ENCODE assay signal across 4 cellular contexts in genomic region chr15:32243727-32244126, GRCh38.
DNase-seq lines count a peak whose midpoint lies in the region; ATAC-seq, FAIRE-seq and TF ChIP-seq lines count a peak whose summit lies in the region.
"Not testable (repeated sequence)": the region's sequence is repeated elsewhere in the genome, so short reads cannot be mapped to it uniquely, and the experiment has no call there.

No MANE protein-coding gene starts in this region.

- WGBS in K562 (ENCODE audit: insufficient coverage, low coverage, missing lambda C conversion rate), result no CpG with 5 or more reads among the region's 10 CpGs

- H3K4me1 ChIP-seq in GM23338 (ENCODE audit: insufficient read depth); RWPE2 (ENCODE audit: insufficient read depth, poor library complexity, severe bottlenecking); K562 (replicated peaks in 1 of 2; ENCODE audit: control insufficient read depth in 2 of 2, insufficient read depth in 2 of 2, low read length in 2 of 2): not testable (repeated sequence)

- H3K9ac ChIP-seq in K562 (ENCODE audit: insufficient read depth in 1 of 2, low read depth in 2 of 2, low read length in 2 of 2), result not testable (repeated sequence)

- not testable (repeated sequence) for H3K4me2 ChIP-seq in GM23338; K562 (ENCODE audit: insufficient read depth, low read length)

- not testable (repeated sequence) for TF ChIP-seq CTCF in GM23338 (conservative IDR thresholded peaks at IDR 0.05; ENCODE audit: low read depth in 2 of 2); RWPE2 (IDR thresholded peaks at IDR 0.05; ENCODE audit: poor library complexity, severe bottlenecking); WTC11 (IDR thresholded peaks at IDR 0.05); K562 (IDR thresholded peaks at IDR 0.05 in 2 of 3, conservative IDR thresholded peaks at IDR 0.05 in 1 of 3; ENCODE audit: insufficient read depth in 2 of 3, low read depth in 1 of 3, low read length in 3 of 3)

- H3K9me2 ChIP-seq in GM23338 (ENCODE audit: insufficient read depth), result not testable (repeated sequence)

- not testable (repeated sequence) for H3K4me3 Mint-ChIP-seq in GM23338, WTC11

- TF ChIP-seq EP300 in K562 (IDR thresholded peaks at IDR 0.05; ENCODE audit: low read length), result not testable (repeated sequence)

- not testable (repeated sequence) for H4K20me1 ChIP-seq in GM23338 (replicated peaks; ENCODE audit: insufficient read depth); K562 (replicated peaks; ENCODE audit: control insufficient read depth, insufficient read depth, low read length)

- not testable (repeated sequence) for H3K27ac Mint-ChIP-seq in GM23338, WTC11

- CTCF ChIA-PET in WTC11 (lab: Charles Lee); K562 (lab: Yijun Ruan, JAX; ENCODE audit: low intra/inter-chr PET ratio): not testable (repeated sequence)

- ATAC-seq in GM23338 (peak; percentile 59), RWPE2 (ENCODE audit: low read depth) (peak; percentile 11; the same call in 1 of the 3 replicates), WTC11 (peak; percentile 52)
- not testable (repeated sequence) for ATAC-seq in K562

- DNase-seq in GM23338 (ENCODE audit: low spot score); RWPE2 (ENCODE audit: low spot score); WTC11 (ENCODE audit: low spot score); K562 (ENCODE audit: extremely low read depth in 1 of 4, low spot score in 3 of 4): not testable (repeated sequence)

- intact Hi-C loops in K562 (cut with micrococcal nuclease), result not testable (repeated sequence)

- H3K9me1 ChIP-seq in K562 (ENCODE audit: control insufficient read depth, insufficient read depth, low read length), result not testable (repeated sequence)

- H3K36me3 ChIP-seq in GM23338 (ENCODE audit: insufficient read depth); RWPE2 (ENCODE audit: low read depth); K562 (ENCODE audit: control insufficient read depth, insufficient read depth, low read length): not testable (repeated sequence)

- not testable (repeated sequence) for H3K9me3 ChIP-seq in RWPE2 (ENCODE audit: severe bottlenecking); K562 (replicated peaks; ENCODE audit: control insufficient read depth, insufficient read depth, low read depth, low read length)

- POLR2A ChIA-PET in WTC11 (lab: Charles Lee); K562 (lab: Yijun Ruan, JAX): not testable (repeated sequence)

- peak; percentile 26 for FAIRE-seq in K562 (lab: Jason Lieb, UNC)

- in situ Hi-C loops in K562 (cut with MboI), result not testable (repeated sequence)

- H3K36me3 Mint-ChIP-seq in GM23338 (ENCODE audit: low read depth); WTC11: not testable (repeated sequence)

- not testable (repeated sequence) for BruUV-seq in K562 (replicated peaks; lab: Mats Ljungman, UMichigan)

- H3K27me3 Mint-ChIP-seq in GM23338 (ENCODE audit: insufficient read depth, low read depth, poor library complexity); WTC11 (ENCODE audit: low read depth): not testable (repeated sequence)

- not testable (repeated sequence) for H3K79me2 ChIP-seq in GM23338 (replicated peaks; ENCODE audit: insufficient read depth); K562 (ENCODE audit: control insufficient read depth, insufficient read depth, low read length)

- H3K9me3 Mint-ChIP-seq in GM23338, WTC11: not testable (repeated sequence)

- TF ChIP-seq RAD21 in K562 (CRISPR knock-in tag; conservative IDR thresholded peaks at IDR 0.05 in 1 of 2, IDR thresholded peaks at IDR 0.05 in 1 of 2), result not testable (repeated sequence)

- not testable (repeated sequence) for H3K4me3 ChIP-seq in GM23338; RWPE2 (ENCODE audit: severe bottlenecking); K562

- H3F3A ChIP-seq in GM23338 (replicated peaks; ENCODE audit: low read depth), result not testable (repeated sequence)

- not testable (repeated sequence) for H3K27me3 ChIP-seq in GM23338 (ENCODE audit: insufficient read depth); RWPE2 (ENCODE audit: insufficient read depth, poor library complexity, severe bottlenecking); K562 (ENCODE audit: control insufficient read depth in 2 of 2, insufficient read depth in 2 of 2, low read length in 2 of 2)

- TF ChIP-seq POLR2A in K562 (conservative IDR thresholded peaks at IDR 0.05), result not testable (repeated sequence)

- H3K27ac ChIP-seq in GM23338 (ENCODE audit: low read depth); RWPE2 (ENCODE audit: poor library complexity, severe bottlenecking); K562 (ENCODE audit: extremely low read depth, low read depth, low read length): not testable (repeated sequence)

- H3K4me1 Mint-ChIP-seq in GM23338, WTC11: not testable (repeated sequence)

- H2AFZ ChIP-seq in GM23338; K562 (ENCODE audit: low read depth, low read length): not testable (repeated sequence)
